Comparison of ENCODE assay signal across 1 cellular context in the genomic region with DNA sequence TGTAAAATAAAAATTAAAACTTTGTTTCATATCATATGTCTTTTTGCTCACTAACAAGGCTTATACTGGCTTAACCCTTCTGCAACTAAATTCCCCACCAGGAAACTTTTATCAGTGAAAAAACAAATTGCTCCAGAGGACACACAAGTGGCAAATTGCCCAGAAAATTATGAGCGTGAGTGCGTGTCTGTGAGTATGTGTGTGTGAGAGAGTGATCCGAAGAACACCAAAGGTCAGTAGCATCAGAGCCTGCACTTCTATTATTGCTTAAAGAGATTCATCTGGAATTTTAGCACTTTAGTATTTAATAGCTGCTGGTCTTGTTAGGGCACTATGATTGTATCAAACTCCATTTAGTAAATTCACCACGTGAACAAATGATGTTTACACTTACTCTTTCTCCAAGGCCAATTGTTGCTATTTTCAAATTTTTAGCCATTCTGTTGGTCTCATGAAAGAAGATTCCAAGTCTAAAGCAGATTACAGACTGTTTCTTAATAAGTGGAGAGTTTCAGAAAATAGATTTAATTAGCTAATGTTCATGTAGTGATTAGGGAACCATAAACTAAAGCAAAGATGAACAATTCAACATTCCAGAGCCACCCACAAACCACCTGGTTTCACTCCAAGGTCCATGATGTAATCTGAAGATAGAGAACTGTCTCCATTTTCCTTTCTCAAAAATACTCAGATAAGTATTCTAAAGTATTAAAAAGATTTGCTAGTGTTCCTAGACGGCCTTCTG.
TF ChIP-seq lines count a peak whose summit lies in the region.

No MANE protein-coding gene starts in this region.

TF ChIP-seq in IMR-90, 13 proteins besides CTCF, POLR2A, EP300 and RAD21 (continued from another document):
- TF ChIP-seq, protein P1, sequence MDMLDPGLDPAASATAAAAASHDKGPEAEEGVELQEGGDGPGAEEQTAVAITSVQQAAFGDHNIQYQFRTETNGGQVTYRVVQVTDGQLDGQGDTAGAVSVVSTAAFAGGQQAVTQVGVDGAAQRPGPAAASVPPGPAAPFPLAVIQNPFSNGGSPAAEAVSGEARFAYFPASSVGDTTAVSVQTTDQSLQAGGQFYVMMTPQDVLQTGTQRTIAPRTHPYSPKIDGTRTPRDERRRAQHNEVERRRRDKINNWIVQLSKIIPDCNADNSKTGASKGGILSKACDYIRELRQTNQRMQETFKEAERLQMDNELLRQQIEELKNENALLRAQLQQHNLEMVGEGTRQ (IDR thresholded peaks at IDR 0.05; ENCODE audit: low read depth, low read length), result peak; percentile 18; the same call in 1 of the 2 replicates
